Comparison of ENCODE assay signal across 8 cellular contexts in the genomic region with DNA sequence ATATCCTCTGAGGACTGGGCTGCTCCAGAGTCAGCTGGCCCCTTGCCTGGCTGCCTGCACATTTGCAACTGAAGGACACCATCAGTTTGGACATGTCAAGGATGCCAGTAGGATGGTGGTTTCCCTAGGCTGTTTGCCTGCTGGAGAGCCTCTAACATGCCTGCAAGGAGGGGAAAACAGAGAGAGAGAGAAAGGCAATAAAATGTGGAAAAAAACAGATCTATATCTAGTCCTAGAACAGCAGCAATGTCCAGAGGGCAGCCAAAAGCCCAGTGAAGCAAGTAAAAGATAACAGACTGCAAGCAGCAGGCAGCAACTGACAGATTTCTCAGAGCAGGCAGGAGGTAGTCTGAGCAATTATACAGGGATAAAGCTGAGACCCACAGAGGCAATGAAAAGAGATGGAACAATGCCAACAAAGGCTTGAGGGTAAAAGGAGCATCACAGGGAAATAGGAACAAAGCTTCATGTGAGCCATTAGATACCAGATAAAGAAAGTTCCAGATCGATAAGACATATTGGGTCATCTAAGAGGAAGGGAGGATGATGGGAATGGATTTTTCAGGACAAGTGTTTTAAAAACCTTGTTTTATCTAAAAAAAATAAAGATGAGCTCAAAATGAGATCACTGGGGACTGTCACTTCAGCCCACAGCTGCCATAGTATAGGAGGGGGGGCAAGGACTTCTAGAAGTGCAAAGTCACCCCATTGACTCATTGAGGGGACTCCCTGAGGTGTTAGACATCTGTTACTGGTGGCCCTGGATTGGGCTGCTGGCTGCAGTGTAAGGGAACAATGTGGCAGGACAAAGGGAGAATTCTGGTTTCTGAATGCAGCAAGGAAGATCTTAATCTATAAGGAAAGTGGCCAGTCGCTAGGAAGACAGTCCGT. TPM values are rescaled to one million over a fixed set of nuclear protein-coding genes. Genes with fewer than 3 reads are reported as not detected.
A peak's percentile ranks its signal among the peaks of the same experiment; 100 is the strongest.
DNase-seq lines count a peak whose midpoint lies in the region; ATAC-seq and TF ChIP-seq lines count a peak whose summit lies in the region.

No MANE protein-coding gene starts in this region.

- TF ChIP-seq CTCF in AG09319 (IDR thresholded peaks at IDR 0.05; ENCODE audit: low read depth, low read length) (no peak), WTC11 (IDR thresholded peaks at IDR 0.05) (no peak), liver (IDR thresholded peaks at IDR 0.05; ENCODE audit: low read depth, low read length, missing input control) (no peak)

- no peaks in the 10 kb centered on the region for H3K27me3 ChIP-seq in liver (ENCODE audit: control insufficient read depth in 4 of 4, insufficient read depth in 4 of 4, low read length in 3 of 4)

- peak overlapping the region; percentile 88 to 92 for H3K27ac ChIP-seq in liver (ENCODE audit: low read depth in 1 of 2, low read length in 2 of 2)

- 0 out of 2 replicates have a peak, but pooled peaks have one; percentile 12 for ATAC-seq in WTC11
- no peak for ATAC-seq in GM21447 (IDR thresholded peaks at IDR 0.05; ENCODE audit: unreplicated experiment)

- CTCF ChIA-PET in WTC11 (lab: Charles Lee), result interaction anchor here (1.7 kb wide), 1 partner anchor 114 kb away, joined by 6 read pairs; no protein-coding TSS in a partner anchor

- DNase-seq in AG09319 (ENCODE audit: extremely low read depth, low read depth) (peak; percentile 77), NCI-H128 (lab: John Stamatoyannopoulos, UW; ENCODE audit: unreplicated experiment) (peak; percentile 10), WTC11 (ENCODE audit: low spot score) (no peak), anterior cingulate cortex (lab: John Stamatoyannopoulos, UW) (no peak), NOMO-1 (lab: John Stamatoyannopoulos, UW; ENCODE audit: unreplicated experiment in 2 of 2) (no peak), 8988T (no peak)

- H3K36me3 ChIP-seq in liver (ENCODE audit: control insufficient read depth in 4 of 4, insufficient read depth in 3 of 4, low read depth in 1 of 4, low read length in 3 of 4), result no peaks in the 10 kb centered on the region

- no peaks in the 10 kb centered on the region for H3K9me3 Mint-ChIP-seq in WTC11

- H3K4me1 ChIP-seq in liver (ENCODE audit: control insufficient read depth in 4 of 4, insufficient read depth in 4 of 4, low read length in 3 of 4), result peaks cover 2 to 31% (median 31%) of the 10 kb centered on the region in 4 donors

- no peak overlapping the region for H3K27ac Mint-ChIP-seq in WTC11

- H3K36me3 Mint-ChIP-seq in WTC11, result no peaks in the 10 kb centered on the region

- H3K9me3 ChIP-seq in liver (ENCODE audit: control insufficient read depth in 4 of 4, low read length in 3 of 4), result no peaks in the 10 kb centered on the region

- H3K4me3 ChIP-seq in liver (ENCODE audit: low read depth in 1 of 3, low read length in 3 of 3), result no peak overlapping the region

- 32% methylated on average over 3 of the region's 3 CpGs for WGBS in liver

- no peaks in the 10 kb centered on the region for H3K4me1 Mint-ChIP-seq in WTC11

- TF ChIP-seq RAD21 in liver (IDR thresholded peaks at IDR 0.05), result no peak

- H3K27me3 Mint-ChIP-seq in WTC11 (ENCODE audit: low read depth), result no peaks in the 10 kb centered on the region

- no peak overlapping the region for H3K4me3 Mint-ChIP-seq in WTC11

- POLR2A ChIA-PET in WTC11 (lab: Charles Lee), result no interaction called here

- H3K9ac ChIP-seq in liver (ENCODE audit: low read depth in 1 of 2, low read length in 2 of 2), result peak overlapping the region; percentile 10 to 52

TF ChIP-seq in WTC11, 78 proteins besides CTCF, POLR2A, EP300 and RAD21 (continues in another document):
- TF ChIP-seq FOXP1 (CRISPR knock-in tag; IDR thresholded peaks at IDR 0.05; ENCODE audit: borderline replicate concordance), result no peak
- TF ChIP-seq ZBTB43 (CRISPR knock-in tag; IDR thresholded peaks at IDR 0.05), result no peak
- TF ChIP-seq, protein P1, sequence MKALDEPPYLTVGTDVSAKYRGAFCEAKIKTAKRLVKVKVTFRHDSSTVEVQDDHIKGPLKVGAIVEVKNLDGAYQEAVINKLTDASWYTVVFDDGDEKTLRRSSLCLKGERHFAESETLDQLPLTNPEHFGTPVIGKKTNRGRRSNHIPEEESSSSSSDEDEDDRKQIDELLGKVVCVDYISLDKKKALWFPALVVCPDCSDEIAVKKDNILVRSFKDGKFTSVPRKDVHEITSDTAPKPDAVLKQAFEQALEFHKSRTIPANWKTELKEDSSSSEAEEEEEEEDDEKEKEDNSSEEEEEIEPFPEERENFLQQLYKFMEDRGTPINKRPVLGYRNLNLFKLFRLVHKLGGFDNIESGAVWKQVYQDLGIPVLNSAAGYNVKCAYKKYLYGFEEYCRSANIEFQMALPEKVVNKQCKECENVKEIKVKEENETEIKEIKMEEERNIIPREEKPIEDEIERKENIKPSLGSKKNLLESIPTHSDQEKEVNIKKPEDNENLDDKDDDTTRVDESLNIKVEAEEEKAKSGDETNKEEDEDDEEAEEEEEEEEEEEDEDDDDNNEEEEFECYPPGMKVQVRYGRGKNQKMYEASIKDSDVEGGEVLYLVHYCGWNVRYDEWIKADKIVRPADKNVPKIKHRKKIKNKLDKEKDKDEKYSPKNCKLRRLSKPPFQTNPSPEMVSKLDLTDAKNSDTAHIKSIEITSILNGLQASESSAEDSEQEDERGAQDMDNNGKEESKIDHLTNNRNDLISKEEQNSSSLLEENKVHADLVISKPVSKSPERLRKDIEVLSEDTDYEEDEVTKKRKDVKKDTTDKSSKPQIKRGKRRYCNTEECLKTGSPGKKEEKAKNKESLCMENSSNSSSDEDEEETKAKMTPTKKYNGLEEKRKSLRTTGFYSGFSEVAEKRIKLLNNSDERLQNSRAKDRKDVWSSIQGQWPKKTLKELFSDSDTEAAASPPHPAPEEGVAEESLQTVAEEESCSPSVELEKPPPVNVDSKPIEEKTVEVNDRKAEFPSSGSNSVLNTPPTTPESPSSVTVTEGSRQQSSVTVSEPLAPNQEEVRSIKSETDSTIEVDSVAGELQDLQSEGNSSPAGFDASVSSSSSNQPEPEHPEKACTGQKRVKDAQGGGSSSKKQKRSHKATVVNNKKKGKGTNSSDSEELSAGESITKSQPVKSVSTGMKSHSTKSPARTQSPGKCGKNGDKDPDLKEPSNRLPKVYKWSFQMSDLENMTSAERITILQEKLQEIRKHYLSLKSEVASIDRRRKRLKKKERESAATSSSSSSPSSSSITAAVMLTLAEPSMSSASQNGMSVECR (CRISPR knock-in tag; IDR thresholded peaks at IDR 0.05; ENCODE audit: borderline replicate concordance), result no peak

TF ChIP-seq in liver, 16 proteins besides CTCF, POLR2A, EP300 and RAD21:
- TF ChIP-seq HNF4A (conservative IDR thresholded peaks at IDR 0.05) (peak; percentile 33 to 57), ATF3 (IDR thresholded peaks at IDR 0.05) (peak; percentile 43), SP1 (IDR thresholded peaks at IDR 0.05) (peak; percentile 51), YY1 (IDR thresholded peaks at IDR 0.05) (no peak), JUND (IDR thresholded peaks at IDR 0.05) (peak in 1 of 2 donors; percentile 34), TAF1 (conservative IDR thresholded peaks at IDR 0.05) (no peak), RXRA (IDR thresholded peaks at IDR 0.05) (peak in 1 of 2 donors; percentile 61)
- TF ChIP-seq, protein P2, sequence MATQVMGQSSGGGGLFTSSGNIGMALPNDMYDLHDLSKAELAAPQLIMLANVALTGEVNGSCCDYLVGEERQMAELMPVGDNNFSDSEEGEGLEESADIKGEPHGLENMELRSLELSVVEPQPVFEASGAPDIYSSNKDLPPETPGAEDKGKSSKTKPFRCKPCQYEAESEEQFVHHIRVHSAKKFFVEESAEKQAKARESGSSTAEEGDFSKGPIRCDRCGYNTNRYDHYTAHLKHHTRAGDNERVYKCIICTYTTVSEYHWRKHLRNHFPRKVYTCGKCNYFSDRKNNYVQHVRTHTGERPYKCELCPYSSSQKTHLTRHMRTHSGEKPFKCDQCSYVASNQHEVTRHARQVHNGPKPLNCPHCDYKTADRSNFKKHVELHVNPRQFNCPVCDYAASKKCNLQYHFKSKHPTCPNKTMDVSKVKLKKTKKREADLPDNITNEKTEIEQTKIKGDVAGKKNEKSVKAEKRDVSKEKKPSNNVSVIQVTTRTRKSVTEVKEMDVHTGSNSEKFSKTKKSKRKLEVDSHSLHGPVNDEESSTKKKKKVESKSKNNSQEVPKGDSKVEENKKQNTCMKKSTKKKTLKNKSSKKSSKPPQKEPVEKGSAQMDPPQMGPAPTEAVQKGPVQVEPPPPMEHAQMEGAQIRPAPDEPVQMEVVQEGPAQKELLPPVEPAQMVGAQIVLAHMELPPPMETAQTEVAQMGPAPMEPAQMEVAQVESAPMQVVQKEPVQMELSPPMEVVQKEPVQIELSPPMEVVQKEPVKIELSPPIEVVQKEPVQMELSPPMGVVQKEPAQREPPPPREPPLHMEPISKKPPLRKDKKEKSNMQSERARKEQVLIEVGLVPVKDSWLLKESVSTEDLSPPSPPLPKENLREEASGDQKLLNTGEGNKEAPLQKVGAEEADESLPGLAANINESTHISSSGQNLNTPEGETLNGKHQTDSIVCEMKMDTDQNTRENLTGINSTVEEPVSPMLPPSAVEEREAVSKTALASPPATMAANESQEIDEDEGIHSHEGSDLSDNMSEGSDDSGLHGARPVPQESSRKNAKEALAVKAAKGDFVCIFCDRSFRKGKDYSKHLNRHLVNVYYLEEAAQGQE (IDR thresholded peaks at IDR 0.05), result peak; percentile 40

RNA-seq across cellular contexts. Expression of gene GADD45A, which starts 38.6 kb away (rescaled TPM):
- total RNA-seq in WTC11 (2021) (20.8 to 34.5 TPM (median 24.0 TPM) in 3 replicates), liver (10 to 100 TPM; 29.7 to 57.9 TPM)
- 10 to 100 TPM; 26.3 to 37.1 TPM for polyA plus RNA-seq in liver

Comparison
In these comparisons a context has a peak if more than half of its experiments do, and no peak if none do; other contexts are left out.
1. DNase-seq: peak in AG09319 (single experiment) and NCI-H128 (single experiment); none in WTC11 (single experiment), anterior cingulate cortex (0 of 58), NOMO-1 (0 of 2) and 8988T (single experiment).